Comparison of ENCODE assay signal across 1 cellular context in genomic region chr12:79614730-79615129, GRCh38.
TF ChIP-seq lines count a peak whose summit lies in the region.

No MANE protein-coding gene starts in this region.

TF ChIP-seq in GM23338, 12 proteins besides CTCF, POLR2A, EP300 and RAD21 (continued from another document):
- TF ChIP-seq CREB1 (CRISPR knock-in tag; IDR thresholded peaks at IDR 0.05; ENCODE audit: low read depth) = no peak
- no peak for TF ChIP-seq POLR2AphosphoS5 (IDR thresholded peaks at IDR 0.05; ENCODE audit: low read depth)
- TF ChIP-seq EZH2phosphoT487 (IDR thresholded peaks at IDR 0.05; ENCODE audit: unreplicated experiment) = no peak
- no peak for TF ChIP-seq JUNB (IDR thresholded peaks at IDR 0.05; ENCODE audit: unreplicated experiment)
- no peak for TF ChIP-seq NANOG (IDR thresholded peaks at IDR 0.05; ENCODE audit: borderline replicate concordance)
- TF ChIP-seq STAT1 (IDR thresholded peaks at IDR 0.05; ENCODE audit: unreplicated experiment) = no peak
